Comparison of ENCODE assay signal across 30 cellular contexts in genomic region chrX:139783959-139784358, GRCh38.
"Had no signal": no experiment of that assay in that cellular context is flagged by ENCODE, and none has a peak within 500 bp of the region (broad histone marks: within the 10 kb centered on the region; RNA-seq: fewer than 3 reads in every experiment).

No MANE protein-coding gene starts in this region.

- H3K27ac Mint-ChIP-seq: naive thymus-derived CD4-positive, alpha-beta T cell; nephron; neural progenitor cell; progenitor cell of endocrine pancreas; stimulated activated memory B cell treated with anti-CD40 and anti-IgM and Interleukin-4, amounts not matched to agents 10 μg/mL and 1 μg/mL and 100 μg/mL, for 72 hours; stimulated activated naive CD8-positive, alpha-beta T cell treated with anti-CD3 and anti-CD28 coated beads, Interleukin-15, amount 100 ng/mL, for 72 hours; type B pancreatic cell had no signal

- H3K4me1 Mint-ChIP-seq: nephron; neural progenitor cell; stimulated activated memory B cell treated with anti-CD40 and anti-IgM and Interleukin-4, amounts not matched to agents 10 μg/mL and 1 μg/mL and 100 μg/mL, for 72 hours; stimulated activated naive CD8-positive, alpha-beta T cell treated with anti-CD3 and anti-CD28 coated beads, Interleukin-15, amount 100 ng/mL, for 72 hours had no signal

- H3K9me3 Mint-ChIP-seq: neural progenitor cell; stimulated activated memory B cell treated with anti-CD40 and anti-IgM and Interleukin-4, amounts not matched to agents 10 μg/mL and 1 μg/mL and 100 μg/mL, for 72 hours; stimulated activated naive CD8-positive, alpha-beta T cell treated with anti-CD3 and anti-CD28 coated beads, Interleukin-15, amount 100 ng/mL, for 72 hours; type B pancreatic cell had no signal

- H3K4me1 ChIP-seq: neural progenitor cell, parathyroid adenoma, psoas muscle, spleen, suprapubic skin, testis, tibial artery, transverse colon, upper lobe of right lung, uterus had no signal

- H3K27me3 ChIP-seq: neural progenitor cell, ovary, spleen, suprapubic skin, testis, tibial artery, transverse colon, upper lobe of right lung, uterus had no signal

- DNase-seq: naive thymus-derived CD4-positive, alpha-beta T cell; occipital lobe; ovary; psoas muscle; right cardiac atrium; spleen; stimulated activated CD4-positive, alpha-beta T cell treated with anti-CD3 and anti-CD28 coated beads, Interleukin-12 subunit alpha, Interleukin-12 subunit beta, amount 100 ng/mL, for 4 hours; stimulated activated CD4-positive, alpha-beta T cell treated with anti-CD3 and anti-CD28 coated beads, Interleukin-1b, Interleukin-23, amount 100 ng/mL, for 48 hours; stimulated activated CD4-positive, alpha-beta T cell treated with anti-CD3 and anti-CD28 coated beads, Interleukin-4, amount 100 ng/mL, for 1 hour; stimulated activated CD4-positive, alpha-beta T cell treated with anti-CD3 and anti-CD28 coated beads, Interleukin-4, amount 100 ng/mL, for 4 hours; stimulated activated CD8-positive, alpha-beta memory T cell treated with anti-CD3 and anti-CD28 coated beads, Interleukin-4, amount 100 ng/mL, for 48 hours; stimulated activated naive CD4-positive, alpha-beta T cell; stimulated activated naive CD8-positive, alpha-beta T cell treated with anti-CD3 and anti-CD28 coated beads, Interleukin-15, amount 100 ng/mL, for 72 hours; stimulated activated naive CD8-positive, alpha-beta T cell treated with anti-CD3 and anti-CD28 coated beads, Interleukin-15, Interleukin-2, amounts not matched to agents 100 U/mL and 50 U/mL, for 24 hours; substantia nigra; testis; tibial artery; transverse colon; upper lobe of right lung; uterus had no signal

- H3K4me3 ChIP-seq: neural progenitor cell, ovary, psoas muscle, skin epidermis, smooth muscle cell, spleen, suprapubic skin, testis, tibial artery, transverse colon, upper lobe of right lung, uterus had no signal

- H3K4me3 Mint-ChIP-seq: naive thymus-derived CD4-positive, alpha-beta T cell; nephron; neural progenitor cell; stimulated activated memory B cell treated with anti-CD40 and anti-IgM and Interleukin-4, amounts not matched to agents 10 μg/mL and 1 μg/mL and 100 μg/mL, for 72 hours; stimulated activated naive CD8-positive, alpha-beta T cell treated with anti-CD3 and anti-CD28 coated beads, Interleukin-15, amount 100 ng/mL, for 72 hours; type B pancreatic cell had no signal

- H3K36me3 ChIP-seq: neural progenitor cell, ovary, transverse colon, uterus had no signal

- ATAC-seq: naive thymus-derived CD4-positive, alpha-beta T cell; psoas muscle; right cardiac atrium; sciatic nerve; stimulated activated memory B cell treated with anti-CD40 and anti-IgM and Interleukin-4, amounts not matched to agents 10 μg/mL and 1 μg/mL and 100 μg/mL, for 72 hours; stimulated activated naive CD8-positive, alpha-beta T cell treated with anti-CD3 and anti-CD28 coated beads, Interleukin-15, amount 100 ng/mL, for 72 hours; stimulated activated naive CD8-positive, alpha-beta T cell treated with anti-CD3 and anti-CD28 coated beads, Interleukin-15, Interleukin-2, amounts not matched to agents 100 U/mL and 50 U/mL, for 24 hours; upper lobe of right lung had no signal

- H3K27me3 Mint-ChIP-seq: naive thymus-derived CD4-positive, alpha-beta T cell; progenitor cell of endocrine pancreas; stimulated activated memory B cell treated with anti-CD40 and anti-IgM and Interleukin-4, amounts not matched to agents 10 μg/mL and 1 μg/mL and 100 μg/mL, for 72 hours; stimulated activated naive CD8-positive, alpha-beta T cell treated with anti-CD3 and anti-CD28 coated beads, Interleukin-15, amount 100 ng/mL, for 72 hours; type B pancreatic cell had no signal

- H3K27ac ChIP-seq: neural progenitor cell, ovary, parathyroid adenoma, psoas muscle, skin epidermis, suprapubic skin, testis, tibial artery, transverse colon, upper lobe of right lung, uterus had no signal

- H3K9me3 ChIP-seq: ovary, psoas muscle, spleen, suprapubic skin, testis, tibial artery, transverse colon, upper lobe of right lung, uterus had no signal
